In the genomic region with DNA sequence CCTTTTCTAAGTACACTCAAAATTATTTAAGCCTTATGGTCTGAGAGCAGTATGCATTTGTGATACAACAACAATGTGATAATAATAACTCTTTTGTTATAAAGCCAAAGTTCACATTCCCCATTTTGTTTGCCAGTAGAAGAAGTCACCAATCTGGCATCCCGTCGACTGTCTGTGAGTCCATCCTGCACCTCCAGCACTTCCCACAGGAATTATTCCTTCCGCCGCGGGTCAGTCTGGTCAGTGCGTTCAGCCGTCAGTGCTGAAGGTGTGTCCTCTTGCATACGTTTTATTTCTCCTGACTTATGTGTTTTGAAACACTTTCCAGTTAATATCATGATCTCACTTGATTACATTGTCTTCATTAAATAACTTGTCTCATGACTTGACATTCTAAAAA, we compare ENCODE assay signal across 34 cellular contexts.
"Had no signal": no experiment of that assay in that cellular context is flagged by ENCODE, and none has a peak within 500 bp of the region (broad histone marks: within the 10 kb centered on the region; RNA-seq: fewer than 3 reads in every experiment).

No MANE protein-coding gene starts in this region.

- H3K9me3 ChIP-seq: MG63 had no signal

- H3K27ac ChIP-seq: KMS-11 had no signal

- H3K36me3 ChIP-seq: MG63 had no signal

- H3K4me2 ChIP-seq: KMS-11 had no signal

- DNase-seq: Karpas-422, Kasumi-1, MG63, MM.1S, MV-4-11, NCI-H1048, NCI-H1092, NCI-H1092 treated with DMSO at 0.1 percent for 48 hours, NCI-H1105, NCI-H1105 treated with DMSO at 0.1 percent for 48 hours, NCI-H1417, NCI-H1417 treated with DMSO at 0.1 percent for 48 hours, NCI-H1436, NCI-H1436 treated with DMSO at 0.1 percent for 48 hours, NCI-H146, NCI-H1694, NCI-H1694 treated with DMSO at 0.1 percent for 48 hours, NCI-H187, NCI-H187 treated with DMSO at 0.1 percent for 48 hours, NCI-H1930, NCI-H2029, NCI-H2029 treated with DMSO at 0.1 percent for 48 hours, NCI-H2081, NCI-H2081 treated with DMSO at 0.1 percent for 48 hours, NCI-H2107, NCI-H2171, NCI-H2171 treated with DMSO at 0.1 percent for 48 hours, NCI-H2227 treated with DMSO at 0.1 percent for 48 hours, NCI-H226, NCI-H345, NCI-H446, NCI-H446 treated with DMSO at 0.1 percent for 48 hours, NCI-H510A had no signal

- H3K9ac ChIP-seq: KMS-11 had no signal

- H3K4me3 ChIP-seq: MG63 had no signal
